In genomic region chr5:163578652-163579051, GRCh38 we compare ENCODE assay signal across 2 cellular contexts.
TF ChIP-seq lines count a peak whose summit lies in the region.

No MANE protein-coding gene starts in this region.

TF ChIP-seq in IMR-90, 13 proteins besides CTCF, POLR2A, EP300 and RAD21:
- TF ChIP-seq MAZ (IDR thresholded peaks at IDR 0.05; ENCODE audit: borderline replicate concordance, low read depth, low read length) (no peak), CHD1 (IDR thresholded peaks at IDR 0.05; ENCODE audit: low read depth, low read length) (no peak), MAFK (IDR thresholded peaks at IDR 0.05; ENCODE audit: low read depth, low read length) (no peak), FOS (IDR thresholded peaks at IDR 0.05; ENCODE audit: low read depth, low read length) (no peak), NFE2L2 (IDR thresholded peaks at IDR 0.05; ENCODE audit: low read depth, low read length) (no peak), RCOR1 (IDR thresholded peaks at IDR 0.05; ENCODE audit: insufficient replicate concordance, low read length) (no peak), CEBPB (IDR thresholded peaks at IDR 0.05; ENCODE audit: low read depth, low read length) (no peak), ELK1 (IDR thresholded peaks at IDR 0.05; ENCODE audit: borderline replicate concordance, low read depth, low read length) (no peak), BHLHE40 (IDR thresholded peaks at IDR 0.05; ENCODE audit: low read depth, low read length) (no peak), USF2 (IDR thresholded peaks at IDR 0.05; ENCODE audit: low read depth, low read length) (no peak), MXI1 (IDR thresholded peaks at IDR 0.05; ENCODE audit: borderline replicate concordance, low read depth, low read length) (no peak), SMC3 (IDR thresholded peaks at IDR 0.05; ENCODE audit: low read depth, low read length) (no peak), RFX5 (IDR thresholded peaks at IDR 0.05; ENCODE audit: low read depth, low read length) (no peak)

TF ChIP-seq in H1, 55 proteins besides CTCF, POLR2A, EP300 and RAD21:
- TF ChIP-seq TAF1 (IDR thresholded peaks at IDR 0.05; ENCODE audit: low read depth, low read length) (no peak), CEBPB (IDR thresholded peaks at IDR 0.05; ENCODE audit: low read depth, low read length) (0 out of 2 replicates have a peak, but pooled peaks have one; percentile 43)
